In the genomic region with DNA sequence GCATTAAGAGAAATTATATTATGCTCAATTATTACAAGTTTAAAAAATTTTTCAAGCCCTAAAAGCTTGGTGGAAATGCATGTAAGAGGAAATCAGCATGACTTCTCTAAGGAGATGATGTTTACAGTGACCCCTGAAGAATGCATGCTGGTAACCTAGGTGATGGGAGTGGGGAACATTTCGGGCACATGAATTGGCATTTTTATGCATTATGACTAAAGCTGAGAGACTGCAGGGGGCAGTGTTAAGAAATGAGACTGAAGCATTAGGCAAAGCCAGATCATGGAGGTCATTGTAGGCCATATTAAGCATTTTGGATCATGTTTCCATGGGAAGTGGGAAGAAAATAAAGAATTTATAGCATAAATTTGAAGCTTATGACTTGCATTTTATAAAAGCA, we compare ENCODE assay signal across 10 cellular contexts.
DNase-seq lines count a peak whose midpoint lies in the region; ATAC-seq and TF ChIP-seq lines count a peak whose summit lies in the region.
"Had no signal": no experiment of that assay in that cellular context is flagged by ENCODE, and none has a peak within 500 bp of the region (broad histone marks: within the 10 kb centered on the region; RNA-seq: fewer than 3 reads in every experiment).

No MANE protein-coding gene starts in this region.

- H3K4me1 Mint-ChIP-seq in endothelial cell (ENCODE audit: unreplicated experiment): peaks cover 51% of the 10 kb centered on the region
- H3K4me1 Mint-ChIP-seq: naive B cell had no signal

- H3K36me3 ChIP-seq in OCI-LY3 (replicated peaks; ENCODE audit: low read depth, low read length) (no peaks in the 10 kb centered on the region), osteoblast (ENCODE audit: insufficient read depth, low read length) (no peaks in the 10 kb centered on the region)

- no peak for ATAC-seq in HG02642 (IDR thresholded peaks at IDR 0.05; ENCODE audit: poor library complexity, unreplicated experiment)
- ATAC-seq in GM18873 (IDR thresholded peaks at IDR 0.05; ENCODE audit: low FRiP score, unreplicated experiment): no peak

- H4K20me1 ChIP-seq in OCI-LY3 (ENCODE audit: insufficient read depth, low read length) (no peaks in the 10 kb centered on the region), osteoblast (ENCODE audit: insufficient read depth, low read length) (no peaks in the 10 kb centered on the region)

- H3K27me3 Mint-ChIP-seq in endothelial cell (ENCODE audit: unreplicated experiment): peaks cover 4% of the 10 kb centered on the region
- H3K27me3 Mint-ChIP-seq: naive B cell had no signal

- H3K27ac ChIP-seq in OCI-LY3 (ENCODE audit: low read length) (no peak overlapping the region), osteoblast (ENCODE audit: low read depth, low read length) (peak overlapping the region; percentile 72)

- DNase-seq in endothelial cell (ENCODE audit: low spot score): peak; percentile 20
- DNase-seq in osteoblast (ENCODE audit: insufficient read length, low spot score, missing footprints): no peak
- DNase-seq in central memory CD4-positive, alpha-beta T cell: no peak
- no peak for DNase-seq in effector CD4-positive, alpha-beta T cell
- DNase-seq: naive B cell, NCI-H2227 treated with DMSO at 0.1 percent for 48 hours had no signal

- H2AFZ ChIP-seq in OCI-LY3 (ENCODE audit: low read depth, low read length) (no peak overlapping the region), osteoblast (ENCODE audit: low read length) (no peak overlapping the region)

- H3K9ac ChIP-seq in OCI-LY3 (ENCODE audit: low read length): no peak overlapping the region

- no peaks in the 10 kb centered on the region for H3K79me2 ChIP-seq in OCI-LY3 (ENCODE audit: low read length)
- no peaks in the 10 kb centered on the region for H3K79me2 ChIP-seq in osteoblast (ENCODE audit: insufficient read depth, low read length)

- peaks cover 11% of the 10 kb centered on the region for H3K36me3 Mint-ChIP-seq in endothelial cell (ENCODE audit: low read depth, unreplicated experiment)
- H3K36me3 Mint-ChIP-seq: naive B cell had no signal

- H3K4me1 ChIP-seq in OCI-LY3 (ENCODE audit: low read length): no peaks in the 10 kb centered on the region
- peaks cover 25% of the 10 kb centered on the region for H3K4me1 ChIP-seq in osteoblast (ENCODE audit: insufficient read depth, low read length)

- H3K9me3 ChIP-seq in OCI-LY3 (ENCODE audit: insufficient read depth, low read length) (no peaks in the 10 kb centered on the region), osteoblast (ENCODE audit: low read depth, low read length) (no peaks in the 10 kb centered on the region)

- H3K4me3 Mint-ChIP-seq in endothelial cell (ENCODE audit: unreplicated experiment): no peak overlapping the region
- H3K4me3 Mint-ChIP-seq: naive B cell had no signal

- H3K4me2 ChIP-seq in OCI-LY3 (ENCODE audit: low read length): no peak overlapping the region
- no peak overlapping the region for H3K4me2 ChIP-seq in osteoblast (ENCODE audit: insufficient read depth, low read length)

- peak; percentile 22; the same call in 1 of the 3 replicates for TF ChIP-seq CTCF in GM12872 (IDR thresholded peaks at IDR 0.05; ENCODE audit: insufficient read depth, low read depth, low read length)
- peak; percentile 41 for TF ChIP-seq CTCF in OCI-LY3 (IDR thresholded peaks at IDR 0.05; ENCODE audit: low read depth, low read length)
- TF ChIP-seq CTCF in endothelial cell (IDR thresholded peaks at IDR 0.05; ENCODE audit: unreplicated experiment): no peak
- TF ChIP-seq CTCF in osteoblast (IDR thresholded peaks at IDR 0.05; ENCODE audit: extremely low read depth, low read depth, low read length): peak; percentile 39

- no peaks in the 10 kb centered on the region for H3K9me3 Mint-ChIP-seq in endothelial cell (ENCODE audit: unreplicated experiment)

- H3K27ac Mint-ChIP-seq in endothelial cell (ENCODE audit: unreplicated experiment): peak overlapping the region; percentile 81
- H3K27ac Mint-ChIP-seq: naive B cell had no signal

- H3K4me3 ChIP-seq in OCI-LY3 (ENCODE audit: low read length) (no peak overlapping the region), osteoblast (ENCODE audit: insufficient read depth, low read length) (no peak overlapping the region)

- no peaks in the 10 kb centered on the region for H3K27me3 ChIP-seq in OCI-LY3 (ENCODE audit: low read depth, low read length)
- no peaks in the 10 kb centered on the region for H3K27me3 ChIP-seq in osteoblast (ENCODE audit: insufficient read depth, low read length)
